8 cellular contexts compared by ENCODE assay signal in the genomic region with DNA sequence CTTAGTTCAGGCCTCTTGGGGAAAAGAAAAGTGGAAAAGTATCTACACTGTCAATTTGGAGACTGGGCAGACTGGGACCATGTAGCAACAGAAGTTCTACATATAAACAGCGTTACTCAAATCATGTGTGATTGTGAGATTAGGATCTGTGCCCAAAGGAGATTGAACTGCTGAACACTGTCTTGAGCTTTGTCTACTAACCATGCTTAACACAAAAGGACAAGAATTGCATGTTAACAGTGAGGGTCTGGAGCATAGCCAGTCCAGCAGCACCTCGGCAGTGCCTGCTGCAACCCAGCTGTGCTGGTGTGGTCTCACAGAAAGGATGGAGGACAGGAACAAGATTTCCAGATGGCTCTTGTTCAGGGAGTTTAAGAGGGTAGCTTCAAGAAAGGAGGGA. TPM values are rescaled to one million over a fixed set of nuclear protein-coding genes. Genes with fewer than 3 reads are reported as not detected.
A peak's percentile ranks its signal among the peaks of the same experiment; 100 is the strongest.
DNase-seq lines count a peak whose midpoint lies in the region; TF ChIP-seq lines count a peak whose summit lies in the region.
"Had no signal": no experiment of that assay in that cellular context is flagged by ENCODE, and none has a peak within 500 bp of the region (broad histone marks: within the 10 kb centered on the region; RNA-seq: fewer than 3 reads in every experiment).

No MANE protein-coding gene starts in this region.

- H3K27ac ChIP-seq in parathyroid adenoma (peak overlapping the region; percentile 22), tibial nerve (no peak overlapping the region)

- 31 to 36% methylated on average over 2 of the region's 2 CpGs for WGBS in tibial nerve, 2 donors

- H3K36me3 ChIP-seq in parathyroid adenoma (ENCODE audit: control insufficient read depth, insufficient read depth, low read length) (no peaks in the 10 kb centered on the region), tibial nerve (no peaks in the 10 kb centered on the region)

- H3K9me3 ChIP-seq in parathyroid adenoma (ENCODE audit: control insufficient read depth, low read length): no peaks in the 10 kb centered on the region
- no peaks in the 10 kb centered on the region for H3K9me3 ChIP-seq in tibial nerve

- H3K27me3 ChIP-seq in parathyroid adenoma (ENCODE audit: control insufficient read depth, insufficient read depth, low read length) (no peaks in the 10 kb centered on the region), tibial nerve (no peaks in the 10 kb centered on the region)

- TF ChIP-seq POLR2A in tibial nerve (IDR thresholded peaks at IDR 0.05): no peak

- no peak for TF ChIP-seq EP300 in tibial nerve (IDR thresholded peaks at IDR 0.05)

- TF ChIP-seq CTCF in parathyroid adenoma (IDR thresholded peaks at IDR 0.05): no peak
- no peak for TF ChIP-seq CTCF in tibial nerve (IDR thresholded peaks at IDR 0.05)

- DNase-seq in EH (ENCODE audit: low read depth) (peak; percentile 43), NCI-H345 treated with DMSO at 0.1 percent for 48 hours (lab: John Stamatoyannopoulos, UW; ENCODE audit: unreplicated experiment) (peak; percentile 60), dedifferentiated amniotic fluid mesenchymal stem cell (ENCODE audit: extremely low spot score) (peak; percentile 43), DMS153 treated with DMSO at 0.1 percent for 48 hours (lab: John Stamatoyannopoulos, UW; ENCODE audit: unreplicated experiment) (no peak), tibial nerve (ENCODE audit: low spot score in 2 of 2) (no peak)
- no peak for DNase-seq in effector CD8-positive, alpha-beta T cell (lab: John Stamatoyannopoulos, UW)
- DNase-seq: midbrain had no signal

- H3K4me2 ChIP-seq in parathyroid adenoma (ENCODE audit: low read length): peak overlapping the region; percentile 53

- no peak overlapping the region for H2AFZ ChIP-seq in parathyroid adenoma

- peaks cover 8% of the 10 kb centered on the region for H3K79me2 ChIP-seq in parathyroid adenoma

- H3K4me3 ChIP-seq in parathyroid adenoma (ENCODE audit: low read depth, low read length) (peak overlapping the region; percentile 7), tibial nerve (no peak overlapping the region)

- H3K9ac ChIP-seq in parathyroid adenoma: no peak overlapping the region

- peaks cover 19% of the 10 kb centered on the region for H3K4me1 ChIP-seq in parathyroid adenoma
- H3K4me1 ChIP-seq in tibial nerve: peaks cover 4 to 53% (median 12%) of the 10 kb centered on the region in 4 donors

RNA-seq across cellular contexts. Expression of a gene that starts 5.7 kb away (rescaled TPM):
- total RNA-seq in tibial nerve: 100 to 1,000 TPM; 132 to 224 (median 184) TPM

Comparison
In these comparisons a context has a peak if more than half of its experiments do, and no peak if none do; other contexts are left out.
1. DNase-seq: peak in EH (single experiment), NCI-H345 treated with DMSO at 0.1 percent for 48 hours (single experiment) and dedifferentiated amniotic fluid mesenchymal stem cell (single experiment); none in DMS153 treated with DMSO at 0.1 percent for 48 hours (single experiment), tibial nerve (0 of 2) and effector CD8-positive, alpha-beta T cell (single experiment).